9 cellular contexts compared by ENCODE assay signal in genomic region chr10:71735709-71736569, GRCh38. TPM values are rescaled to one million over a fixed set of nuclear protein-coding genes. Genes with fewer than 3 reads are reported as not detected.
A peak's percentile ranks its signal among the peaks of the same experiment; 100 is the strongest.
DNase-seq lines count a peak whose midpoint lies in the region; ATAC-seq lines count a peak whose summit lies in the region.
"Had no signal": no experiment of that assay in that cellular context is flagged by ENCODE, and none has a peak within 500 bp of the region (broad histone marks: within the 10 kb centered on the region; RNA-seq: fewer than 3 reads in every experiment).

No MANE protein-coding gene starts in this region.

- CTCF ChIA-PET in activated CD8-positive, alpha-beta memory T cell treated with anti-CD3 and anti-CD28 coated beads, Interleukin-2, amount 10 ng/mL, durations not matched to agents 7 days and 5 days (lab: Charles Lee), result interaction anchor here (0.5 to 4.8 kb wide), 7 partner anchors 10 to 163 kb away, joined by 4 to 27 read pairs (median 5); partner anchors contain the start of gene VSIR

- no peaks in the 10 kb centered on the region for H3K9me3 Mint-ChIP-seq in activated CD8-positive, alpha-beta memory T cell treated with anti-CD3 and anti-CD28 coated beads, Interleukin-2, amount 10 ng/mL, durations not matched to agents 7 days and 5 days (ENCODE audit: low read depth)
- no peaks in the 10 kb centered on the region for H3K9me3 Mint-ChIP-seq in immature natural killer cell
- H3K9me3 Mint-ChIP-seq in stimulated activated naive CD8-positive, alpha-beta T cell treated with anti-CD3 and anti-CD28 coated beads, Interleukin-15, amount 100 ng/mL, for 72 hours, result no peaks in the 10 kb centered on the region

- H3K36me3 Mint-ChIP-seq in activated CD8-positive, alpha-beta memory T cell treated with anti-CD3 and anti-CD28 coated beads, Interleukin-2, amount 10 ng/mL, durations not matched to agents 7 days and 5 days, result no peaks in the 10 kb centered on the region
- no peaks in the 10 kb centered on the region for H3K36me3 Mint-ChIP-seq in immature natural killer cell

- H3K4me1 Mint-ChIP-seq in activated CD8-positive, alpha-beta memory T cell treated with anti-CD3 and anti-CD28 coated beads, Interleukin-2, amount 10 ng/mL, durations not matched to agents 7 days and 5 days, result peaks cover 78% of the 10 kb centered on the region
- H3K4me1 Mint-ChIP-seq in immature natural killer cell, result peaks cover 85 to 88% of the 10 kb centered on the region in 2 donors
- H3K4me1 Mint-ChIP-seq in stimulated activated naive CD8-positive, alpha-beta T cell treated with anti-CD3 and anti-CD28 coated beads, Interleukin-15, amount 100 ng/mL, for 72 hours, result peaks cover 99% of the 10 kb centered on the region

- DNase-seq in Kasumi-1 (lab: John Stamatoyannopoulos, UW) (peak; percentile 26 to 49), immature natural killer cell (peak; percentile 65 to 75 (median 67)), SHP77 treated with DMSO at 0.1 percent for 48 hours (lab: John Stamatoyannopoulos, UW) (no peak), HuH-7.5 (ENCODE audit: low spot score) (no peak)
- DNase-seq in activated CD8-positive, alpha-beta memory T cell treated with anti-CD3 and anti-CD28 coated beads, Interleukin-2, amount 10 ng/mL, durations not matched to agents 7 days and 5 days, result peak; percentile 79
- peak; percentile 54 to 70 for DNase-seq in stimulated activated naive CD8-positive, alpha-beta T cell treated with anti-CD3 and anti-CD28 coated beads, Interleukin-15, amount 100 ng/mL, for 72 hours
- DNase-seq: trophoblast cell had no signal

- peak overlapping the region; percentile 84 for H3K27ac Mint-ChIP-seq in activated CD8-positive, alpha-beta memory T cell treated with anti-CD3 and anti-CD28 coated beads, Interleukin-2, amount 10 ng/mL, durations not matched to agents 7 days and 5 days
- peak overlapping the region; percentile 71 to 93 (median 86) for H3K27ac Mint-ChIP-seq in immature natural killer cell
- H3K27ac Mint-ChIP-seq in stimulated activated naive CD8-positive, alpha-beta T cell treated with anti-CD3 and anti-CD28 coated beads, Interleukin-15, amount 100 ng/mL, for 72 hours, result peak overlapping the region; percentile 97 to 98

- ATAC-seq in activated CD8-positive, alpha-beta memory T cell treated with anti-CD3 and anti-CD28 coated beads, Interleukin-2, amount 10 ng/mL, durations not matched to agents 7 days and 5 days, result peak; percentile 78
- peak; percentile 83 for ATAC-seq in stimulated activated naive CD8-positive, alpha-beta T cell treated with anti-CD3 and anti-CD28 coated beads, Interleukin-15, amount 100 ng/mL, for 72 hours
- ATAC-seq in HG03460 (IDR thresholded peaks at IDR 0.05; ENCODE audit: unreplicated experiment), result no peak

- no peaks in the 10 kb centered on the region for H3K27me3 Mint-ChIP-seq in activated CD8-positive, alpha-beta memory T cell treated with anti-CD3 and anti-CD28 coated beads, Interleukin-2, amount 10 ng/mL, durations not matched to agents 7 days and 5 days
- peaks cover 2 to 4% (median 2%) of the 10 kb centered on the region in 3 donors for H3K27me3 Mint-ChIP-seq in immature natural killer cell (ENCODE audit: low read depth in 3 of 3)
- no peaks in the 10 kb centered on the region for H3K27me3 Mint-ChIP-seq in stimulated activated naive CD8-positive, alpha-beta T cell treated with anti-CD3 and anti-CD28 coated beads, Interleukin-15, amount 100 ng/mL, for 72 hours

- peak overlapping the region; percentile 21 for H3K4me3 Mint-ChIP-seq in activated CD8-positive, alpha-beta memory T cell treated with anti-CD3 and anti-CD28 coated beads, Interleukin-2, amount 10 ng/mL, durations not matched to agents 7 days and 5 days
- H3K4me3 Mint-ChIP-seq in immature natural killer cell, result peak overlapping the region; percentile 28 to 74 (median 63)
- peak overlapping the region; percentile 71 to 81 for H3K4me3 Mint-ChIP-seq in stimulated activated naive CD8-positive, alpha-beta T cell treated with anti-CD3 and anti-CD28 coated beads, Interleukin-15, amount 100 ng/mL, for 72 hours

RNA-seq across cellular contexts. Expression of gene C10orf105, which starts 16.4 kb away (rescaled TPM):
- total RNA-seq in activated CD8-positive, alpha-beta memory T cell treated with anti-CD3 and anti-CD28 coated beads, Interleukin-2, amount 10 ng/mL, durations not matched to agents 7 days and 5 days, result under 1 TPM; 0.18 to 0.26 TPM
- polyA plus RNA-seq in immature natural killer cell, result under 1 TPM in 2 of 3 donors, not detected in 1; 0.09 to 0.11 TPM

RNA-seq across cellular contexts. Expression of gene VSIR, which starts 37.4 kb away (rescaled TPM):
- total RNA-seq in activated CD8-positive, alpha-beta memory T cell treated with anti-CD3 and anti-CD28 coated beads, Interleukin-2, amount 10 ng/mL, durations not matched to agents 7 days and 5 days, result 10 to 100 TPM; 37.8 to 68.4 TPM
- 100 to 1,000 TPM; 183 to 376 (median 274) TPM for polyA plus RNA-seq in immature natural killer cell
- polyA plus RNA-seq: neural cell had no signal

Comparison
In these comparisons a context has a peak if more than half of its experiments do, and no peak if none do; other contexts are left out.
1. DNase-seq: peak in Kasumi-1 (2 of 2), activated CD8-positive, alpha-beta memory T cell treated with anti-CD3 and anti-CD28 coated beads, Interleukin-2, amount 10 ng/mL, durations not matched to agents 7 days and 5 days (single experiment), immature natural killer cell (3 of 3) and stimulated activated naive CD8-positive, alpha-beta T cell treated with anti-CD3 and anti-CD28 coated beads, Interleukin-15, amount 100 ng/mL, for 72 hours (2 of 2); none in SHP77 treated with DMSO at 0.1 percent for 48 hours (single experiment) and HuH-7.5 (single experiment).
2. H3K4me3 Mint-ChIP-seq: peak in every context shown above with its lines; median percentile 76 in stimulated activated naive CD8-positive, alpha-beta T cell treated with anti-CD3 and anti-CD28 coated beads, Interleukin-15, amount 100 ng/mL, for 72 hours; 63 in immature natural killer cell; 21 in activated CD8-positive, alpha-beta memory T cell treated with anti-CD3 and anti-CD28 coated beads, Interleukin-2, amount 10 ng/mL, durations not matched to agents 7 days and 5 days.
3. Peak in every context shown above with its lines, with median percentiles within 50 percentile points of each other: H3K27ac Mint-ChIP-seq.